8 cellular contexts compared by ENCODE assay signal in the genomic region with DNA sequence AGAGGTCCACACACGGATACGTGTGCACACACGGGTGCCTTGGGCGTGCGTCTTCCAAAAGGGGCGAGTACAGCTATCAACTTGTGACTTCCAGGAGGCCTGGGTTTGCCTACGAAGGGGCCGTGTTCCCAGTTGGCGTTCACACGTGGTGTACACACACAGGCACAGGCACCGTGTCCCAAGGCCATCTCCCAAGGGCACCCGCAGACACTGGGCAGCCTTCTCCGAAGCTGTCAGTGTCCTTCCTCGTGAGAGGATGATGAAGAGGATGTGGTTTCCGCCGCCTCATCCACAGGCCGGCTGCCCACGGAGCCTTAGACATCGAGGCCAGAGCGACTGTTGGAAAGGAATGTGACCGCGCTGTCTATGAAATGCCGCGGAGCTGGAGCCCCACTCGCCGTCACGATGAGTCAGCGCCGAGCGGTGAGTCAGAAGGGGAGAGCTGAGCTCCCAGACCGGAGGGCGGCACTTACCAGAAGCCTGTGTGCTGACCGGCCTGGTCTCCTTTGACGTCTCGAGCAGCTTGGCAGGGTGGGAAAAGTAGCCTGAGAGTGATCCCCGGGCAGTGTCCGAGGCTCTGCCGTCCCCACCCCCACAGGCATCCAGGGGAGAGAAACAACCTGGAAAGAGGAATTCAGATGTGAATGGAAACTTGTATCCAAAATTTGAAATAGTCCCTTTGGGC.
DNase-seq lines count a peak whose midpoint lies in the region; ATAC-seq and TF ChIP-seq lines count a peak whose summit lies in the region.

No MANE protein-coding gene starts in this region.

- H3K9ac ChIP-seq in mammary epithelial cell (ENCODE audit: insufficient read depth, low read length): no peak overlapping the region

- in situ Hi-C loops in mammary epithelial cell (cut with MboI; ENCODE audit: low sequenced_read_pairs in 2 of 2): no loop called here

- H3K36me3 ChIP-seq in mammary epithelial cell (ENCODE audit: insufficient read depth, low read length): no peaks in the 10 kb centered on the region

- 73% methylated on average over 11 of the region's 38 CpGs for WGBS in mammary epithelial cell (ENCODE audit: low coverage, missing lambda C conversion rate)

- DNase-seq in ELF-1 (ENCODE audit: low read depth, low spot score) (peak; percentile 93), mammary epithelial cell (peak; percentile 42), OCI-M2 (lab: John Stamatoyannopoulos, UW; ENCODE audit: unreplicated experiment) (no peak)
- peak in 3 of 4 experiments; percentile 12 to 62 (median 50) for DNase-seq in stimulated activated CD4-positive, alpha-beta T cell treated with anti-CD3 and anti-CD28 coated beads, Interleukin-1b, Interleukin-23, amount 100 ng/mL, for 24 hours (ENCODE audit: low read depth in 4 of 4, low spot score in 1 of 4)
- DNase-seq in central memory CD4-positive, alpha-beta T cell: no peak

- peaks cover 59% of the 10 kb centered on the region for H3K9me3 ChIP-seq in mammary epithelial cell (replicated peaks; ENCODE audit: insufficient read depth, low read length)

- H4K20me1 ChIP-seq in mammary epithelial cell (ENCODE audit: insufficient read depth, low read length): no peaks in the 10 kb centered on the region

- H3K4me1 ChIP-seq in mammary epithelial cell (ENCODE audit: insufficient read depth, low read length): peaks cover 3% of the 10 kb centered on the region

- dilution Hi-C loops in mammary epithelial cell (cut with HindIII; ENCODE audit: low sequenced_read_pairs): no loop called here

- intact Hi-C loops in mammary epithelial cell (cut with micrococcal nuclease): no loop called here

- no peak overlapping the region for H3K4me2 ChIP-seq in mammary epithelial cell (ENCODE audit: insufficient read depth, low read depth, low read length)

- H3K27ac ChIP-seq in mammary epithelial cell (ENCODE audit: insufficient read depth, low read depth, low read length): no peak overlapping the region
- peak overlapping the region; percentile 80 for H3K27ac ChIP-seq in layer of hippocampus (ENCODE audit: low read depth, low read length)

- H3K27me3 ChIP-seq in mammary epithelial cell (ENCODE audit: insufficient read depth, low read length) (no peaks in the 10 kb centered on the region), layer of hippocampus (ENCODE audit: control insufficient read depth, insufficient read depth, low read length) (peaks cover 8% of the 10 kb centered on the region)

- TF ChIP-seq CTCF in mammary epithelial cell (conservative IDR thresholded peaks at IDR 0.05 in 1 of 2, IDR thresholded peaks at IDR 0.05 in 1 of 2; ENCODE audit: extremely low read depth in 1 of 2, insufficient read depth in 1 of 2, low read depth in 1 of 2, low read length in 2 of 2): no peak

- H3K4me3 ChIP-seq in mammary epithelial cell (replicated peaks in 1 of 3; ENCODE audit: insufficient read depth in 1 of 3, low read depth in 2 of 3, low read length in 3 of 3): no peak overlapping the region

- H2AFZ ChIP-seq in mammary epithelial cell (ENCODE audit: low read depth, low read length): no peak overlapping the region

- ATAC-seq in SK-N-SH treated with all-trans-retinoic acid at 6 μM for 48 hours (peak; percentile 97), GM21423 (IDR thresholded peaks at IDR 0.05; ENCODE audit: unreplicated experiment) (no peak)

- no peaks in the 10 kb centered on the region for H3K79me2 ChIP-seq in mammary epithelial cell (ENCODE audit: insufficient read depth, low read length)

- CTCF ChIA-PET in mammary epithelial cell (lab: Charles Lee; ENCODE audit: low non-redundant PET): no interaction called here

- BruUV-seq in mammary epithelial cell (replicated peaks; lab: Mats Ljungman, UMichigan): no TSS peak

TF ChIP-seq in SK-N-SH treated with all-trans-retinoic acid at 6 μM for 48 hours, 23 proteins besides CTCF, POLR2A, EP300 and RAD21:
- TF ChIP-seq, protein P1, sequence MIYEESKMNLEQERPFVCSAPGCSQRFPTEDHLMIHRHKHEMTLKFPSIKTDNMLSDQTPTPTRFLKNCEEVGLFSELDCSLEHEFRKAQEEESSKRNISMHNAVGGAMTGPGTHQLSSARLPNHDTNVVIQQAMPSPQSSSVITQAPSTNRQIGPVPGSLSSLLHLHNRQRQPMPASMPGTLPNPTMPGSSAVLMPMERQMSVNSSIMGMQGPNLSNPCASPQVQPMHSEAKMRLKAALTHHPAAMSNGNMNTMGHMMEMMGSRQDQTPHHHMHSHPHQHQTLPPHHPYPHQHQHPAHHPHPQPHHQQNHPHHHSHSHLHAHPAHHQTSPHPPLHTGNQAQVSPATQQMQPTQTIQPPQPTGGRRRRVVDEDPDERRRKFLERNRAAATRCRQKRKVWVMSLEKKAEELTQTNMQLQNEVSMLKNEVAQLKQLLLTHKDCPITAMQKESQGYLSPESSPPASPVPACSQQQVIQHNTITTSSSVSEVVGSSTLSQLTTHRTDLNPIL (CRISPR knock-in tag; IDR thresholded peaks at IDR 0.05; ENCODE audit: low read depth): no peak
- TF ChIP-seq RARB (CRISPR knock-in tag; IDR thresholded peaks at IDR 0.05) (no peak), ZNF70 (CRISPR knock-in tag; IDR thresholded peaks at IDR 0.05) (no peak), ZNF565 (CRISPR knock-in tag; conservative IDR thresholded peaks at IDR 0.05; ENCODE audit: low read depth) (no peak), ZFP3 (CRISPR knock-in tag; IDR thresholded peaks at IDR 0.05) (no peak), PPARA (CRISPR knock-in tag; IDR thresholded peaks at IDR 0.05; ENCODE audit: borderline replicate concordance) (no peak)
- TF ChIP-seq, protein P2, sequence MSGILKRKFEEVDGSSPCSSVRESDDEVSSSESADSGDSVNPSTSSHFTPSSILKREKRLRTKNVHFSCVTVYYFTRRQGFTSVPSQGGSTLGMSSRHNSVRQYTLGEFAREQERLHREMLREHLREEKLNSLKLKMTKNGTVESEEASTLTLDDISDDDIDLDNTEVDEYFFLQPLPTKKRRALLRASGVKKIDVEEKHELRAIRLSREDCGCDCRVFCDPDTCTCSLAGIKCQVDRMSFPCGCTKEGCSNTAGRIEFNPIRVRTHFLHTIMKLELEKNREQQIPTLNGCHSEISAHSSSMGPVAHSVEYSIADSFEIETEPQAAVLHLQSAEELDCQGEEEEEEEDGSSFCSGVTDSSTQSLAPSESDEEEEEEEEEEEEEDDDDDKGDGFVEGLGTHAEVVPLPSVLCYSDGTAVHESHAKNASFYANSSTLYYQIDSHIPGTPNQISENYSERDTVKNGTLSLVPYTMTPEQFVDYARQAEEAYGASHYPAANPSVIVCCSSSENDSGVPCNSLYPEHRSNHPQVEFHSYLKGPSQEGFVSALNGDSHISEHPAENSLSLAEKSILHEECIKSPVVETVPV (CRISPR knock-in tag; IDR thresholded peaks at IDR 0.05): no peak
- TF ChIP-seq, protein P3, sequence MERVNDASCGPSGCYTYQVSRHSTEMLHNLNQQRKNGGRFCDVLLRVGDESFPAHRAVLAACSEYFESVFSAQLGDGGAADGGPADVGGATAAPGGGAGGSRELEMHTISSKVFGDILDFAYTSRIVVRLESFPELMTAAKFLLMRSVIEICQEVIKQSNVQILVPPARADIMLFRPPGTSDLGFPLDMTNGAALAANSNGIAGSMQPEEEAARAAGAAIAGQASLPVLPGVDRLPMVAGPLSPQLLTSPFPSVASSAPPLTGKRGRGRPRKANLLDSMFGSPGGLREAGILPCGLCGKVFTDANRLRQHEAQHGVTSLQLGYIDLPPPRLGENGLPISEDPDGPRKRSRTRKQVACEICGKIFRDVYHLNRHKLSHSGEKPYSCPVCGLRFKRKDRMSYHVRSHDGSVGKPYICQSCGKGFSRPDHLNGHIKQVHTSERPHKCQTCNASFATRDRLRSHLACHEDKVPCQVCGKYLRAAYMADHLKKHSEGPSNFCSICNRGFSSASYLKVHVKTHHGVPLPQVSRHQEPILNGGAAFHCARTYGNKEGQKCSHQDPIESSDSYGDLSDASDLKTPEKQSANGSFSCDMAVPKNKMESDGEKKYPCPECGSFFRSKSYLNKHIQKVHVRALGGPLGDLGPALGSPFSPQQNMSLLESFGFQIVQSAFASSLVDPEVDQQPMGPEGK (CRISPR knock-in tag; IDR thresholded peaks at IDR 0.05; ENCODE audit: borderline replicate concordance): no peak
- TF ChIP-seq, protein P4, sequence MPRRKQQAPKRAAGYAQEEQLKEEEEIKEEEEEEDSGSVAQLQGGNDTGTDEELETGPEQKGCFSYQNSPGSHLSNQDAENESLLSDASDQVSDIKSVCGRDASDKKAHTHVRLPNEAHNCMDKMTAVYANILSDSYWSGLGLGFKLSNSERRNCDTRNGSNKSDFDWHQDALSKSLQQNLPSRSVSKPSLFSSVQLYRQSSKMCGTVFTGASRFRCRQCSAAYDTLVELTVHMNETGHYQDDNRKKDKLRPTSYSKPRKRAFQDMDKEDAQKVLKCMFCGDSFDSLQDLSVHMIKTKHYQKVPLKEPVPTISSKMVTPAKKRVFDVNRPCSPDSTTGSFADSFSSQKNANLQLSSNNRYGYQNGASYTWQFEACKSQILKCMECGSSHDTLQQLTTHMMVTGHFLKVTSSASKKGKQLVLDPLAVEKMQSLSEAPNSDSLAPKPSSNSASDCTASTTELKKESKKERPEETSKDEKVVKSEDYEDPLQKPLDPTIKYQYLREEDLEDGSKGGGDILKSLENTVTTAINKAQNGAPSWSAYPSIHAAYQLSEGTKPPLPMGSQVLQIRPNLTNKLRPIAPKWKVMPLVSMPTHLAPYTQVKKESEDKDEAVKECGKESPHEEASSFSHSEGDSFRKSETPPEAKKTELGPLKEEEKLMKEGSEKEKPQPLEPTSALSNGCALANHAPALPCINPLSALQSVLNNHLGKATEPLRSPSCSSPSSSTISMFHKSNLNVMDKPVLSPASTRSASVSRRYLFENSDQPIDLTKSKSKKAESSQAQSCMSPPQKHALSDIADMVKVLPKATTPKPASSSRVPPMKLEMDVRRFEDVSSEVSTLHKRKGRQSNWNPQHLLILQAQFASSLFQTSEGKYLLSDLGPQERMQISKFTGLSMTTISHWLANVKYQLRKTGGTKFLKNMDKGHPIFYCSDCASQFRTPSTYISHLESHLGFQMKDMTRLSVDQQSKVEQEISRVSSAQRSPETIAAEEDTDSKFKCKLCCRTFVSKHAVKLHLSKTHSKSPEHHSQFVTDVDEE (CRISPR knock-in tag; IDR thresholded peaks at IDR 0.05): no peak
TF ChIP-seq in SK-N-SH treated with all-trans-retinoic acid at 6 μM for 48 hours: peak in this region for 0.

Comparison
In these comparisons a context has a peak if more than half of its experiments do, and no peak if none do; other contexts are left out.
1. DNase-seq: peak in ELF-1 (single experiment), mammary epithelial cell (single experiment) and stimulated activated CD4-positive, alpha-beta T cell treated with anti-CD3 and anti-CD28 coated beads, Interleukin-1b, Interleukin-23, amount 100 ng/mL, for 24 hours (3 of 4); none in OCI-M2 (single experiment) and central memory CD4-positive, alpha-beta T cell (single experiment).